In genomic region chr11:80699406-80700177, GRCh38 we compare ENCODE assay signal across 8 cellular contexts.
DNase-seq lines count a peak whose midpoint lies in the region; ATAC-seq, FAIRE-seq and TF ChIP-seq lines count a peak whose summit lies in the region.
"Not testable (repeated sequence)": the region's sequence is repeated elsewhere in the genome, so short reads cannot be mapped to it uniquely, and the experiment has no call there.

No MANE protein-coding gene starts in this region.

- H3K4me2 ChIP-seq in neuronal stem cell (ENCODE audit: insufficient read depth, low read length, poor library complexity, severe bottlenecking), result not testable (repeated sequence)

- not testable (repeated sequence) for H3K23ac ChIP-seq in neuronal stem cell (ENCODE audit: low read depth, low read length, poor library complexity)

- H4K8ac ChIP-seq in neuronal stem cell (ENCODE audit: low read depth, low read length), result not testable (repeated sequence)

- DNase-seq in H4 (ENCODE audit: low spot score), result peak; percentile 7
- peak; percentile 77 for DNase-seq in NCI-H460 (ENCODE audit: extremely low read depth, low read depth)
- DNase-seq in SHP77 (lab: John Stamatoyannopoulos, UW), result peak; percentile 22 to 33
- peak; percentile 87 for DNase-seq in bronchial epithelial cell (ENCODE audit: low read depth)
- DNase-seq in foreskin keratinocyte, result peak; percentile 76 to 89
- peak; percentile 49 for DNase-seq in kidney
- DNase-seq in neuronal stem cell (ENCODE audit: low spot score); vagina (ENCODE audit: extremely low spot score in 2 of 2): not testable (repeated sequence)

- not testable (repeated sequence) for H2BK15ac ChIP-seq in neuronal stem cell (ENCODE audit: low read length)

- FAIRE-seq in bronchial epithelial cell (lab: Jason Lieb, UNC); kidney (lab: Jason Lieb, UNC): not testable (repeated sequence)

- H2AFZ ChIP-seq in neuronal stem cell (ENCODE audit: low read length), result peak overlapping the region; percentile 18

- H3K4me3 ChIP-seq in bronchial epithelial cell (ENCODE audit: low read depth, low read length); kidney (ENCODE audit: low read length in 2 of 2); neuronal stem cell (ENCODE audit: low read length in 2 of 2); vagina: not testable (repeated sequence)

- not testable (repeated sequence) for H3K27me3 ChIP-seq in bronchial epithelial cell (ENCODE audit: control insufficient read depth, insufficient read depth, low read length); foreskin keratinocyte; neuronal stem cell (ENCODE audit: control insufficient read depth in 3 of 3, insufficient read depth in 3 of 3, low read depth in 1 of 3, low read length in 3 of 3); vagina

- H3K4ac ChIP-seq in neuronal stem cell (ENCODE audit: low read length), result not testable (repeated sequence)

- no CpG with 5 or more reads among the region's 16 CpGs for WGBS in neuronal stem cell (ENCODE audit: extremely low coverage in 2 of 2, insufficient read length in 2 of 2, insufficient replicate concordance in 1 of 2), 2 donors

- not testable (repeated sequence) for H2BK12ac ChIP-seq in neuronal stem cell (ENCODE audit: low read length)

- intact Hi-C loops in kidney (cut with DNase I); vagina (cut with DNase I): not testable (repeated sequence)

- not testable (repeated sequence) for H3K79me1 ChIP-seq in neuronal stem cell (ENCODE audit: low read depth, low read length)

- peak; percentile 90 for ATAC-seq in foreskin keratinocyte

- not testable (repeated sequence) for TF ChIP-seq POLR2A in vagina (IDR thresholded peaks at IDR 0.05)

- not testable (repeated sequence) for H3K18ac ChIP-seq in neuronal stem cell (ENCODE audit: low read length)

- H2BK120ac ChIP-seq in neuronal stem cell (ENCODE audit: low read depth, low read length), result not testable (repeated sequence)

- not testable (repeated sequence) for H3K14ac ChIP-seq in neuronal stem cell (ENCODE audit: low read length)

- not testable (repeated sequence) for H2BK5ac ChIP-seq in neuronal stem cell (ENCODE audit: low read length)

- H4K91ac ChIP-seq in neuronal stem cell (ENCODE audit: low read depth, low read length, poor library complexity), result not testable (repeated sequence)

- H2AK5ac ChIP-seq in neuronal stem cell (ENCODE audit: low read depth, low read length), result not testable (repeated sequence)

- H3K27ac ChIP-seq in foreskin keratinocyte, result peak overlapping the region; percentile 71
- H3K27ac ChIP-seq in kidney (ENCODE audit: low read depth in 2 of 2, low read length in 2 of 2); neuronal stem cell (replicated peaks; ENCODE audit: low read length): not testable (repeated sequence)
- peak overlapping the region; percentile 20 for H3K27ac ChIP-seq in vagina

- not testable (repeated sequence) for TF ChIP-seq CTCF in bronchial epithelial cell (IDR thresholded peaks at IDR 0.05; ENCODE audit: insufficient read depth, low read length, severe bottlenecking); foreskin keratinocyte (conservative IDR thresholded peaks at IDR 0.05); kidney (IDR thresholded peaks at IDR 0.05; ENCODE audit: borderline replicate concordance, extremely low read depth, insufficient read depth); vagina (IDR thresholded peaks at IDR 0.05)

- H3K9ac ChIP-seq in kidney (ENCODE audit: low read length in 2 of 2); neuronal stem cell (ENCODE audit: low read depth, low read length, poor library complexity): not testable (repeated sequence)

- H3K4me1 ChIP-seq in foreskin keratinocyte, result peaks cover 34% of the 10 kb centered on the region
- H3K4me1 ChIP-seq in kidney (ENCODE audit: control insufficient read depth in 1 of 2, insufficient read depth in 1 of 2, low read depth in 1 of 2, low read length in 2 of 2); neuronal stem cell (ENCODE audit: control insufficient read depth in 2 of 2, insufficient read depth in 1 of 2, low read depth in 1 of 2, low read length in 2 of 2); vagina: not testable (repeated sequence)

- not testable (repeated sequence) for H3K36me3 ChIP-seq in bronchial epithelial cell (ENCODE audit: control insufficient read depth, insufficient read depth, low read length); kidney (ENCODE audit: control insufficient read depth in 1 of 2, insufficient read depth in 2 of 2, low read length in 2 of 2); neuronal stem cell (replicated peaks in 1 of 2; ENCODE audit: control insufficient read depth in 2 of 2, insufficient read depth in 2 of 2, low read length in 2 of 2); vagina

- not testable (repeated sequence) for H3K9me3 ChIP-seq in kidney (ENCODE audit: control insufficient read depth in 1 of 2, low read length in 2 of 2); neuronal stem cell (replicated peaks in 1 of 2; ENCODE audit: control insufficient read depth in 2 of 2, insufficient read depth in 1 of 2, low read depth in 1 of 2, low read length in 2 of 2); vagina
